7 cellular contexts compared by ENCODE assay signal in the genomic region with DNA sequence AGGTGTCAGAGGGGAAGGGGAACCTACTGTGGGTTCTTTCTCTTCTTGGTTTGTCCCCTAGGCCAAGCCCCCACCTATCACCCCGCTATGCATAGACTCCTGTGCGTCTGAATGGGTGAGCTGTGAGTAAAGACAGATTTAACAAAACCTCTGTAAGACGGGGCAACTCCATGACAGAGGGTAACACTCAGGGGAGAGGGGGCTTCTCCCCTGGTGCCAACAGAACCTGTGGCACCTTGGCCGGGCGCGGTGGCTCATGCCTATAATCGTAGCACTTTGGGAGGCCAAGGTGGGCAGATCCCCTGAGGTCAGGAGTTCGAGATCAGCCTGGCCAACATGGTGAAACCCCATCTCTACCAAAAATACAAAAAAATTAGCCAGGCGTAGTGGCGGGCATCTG. TPM values are rescaled to one million over a fixed set of nuclear protein-coding genes. Genes with fewer than 3 reads are reported as not detected.
"Had no signal": no experiment of that assay in that cellular context is flagged by ENCODE, and none has a peak within 500 bp of the region (broad histone marks: within the 10 kb centered on the region; RNA-seq: fewer than 3 reads in every experiment).

No MANE protein-coding gene starts in this region.

RNA-seq across cellular contexts. Expression of a gene that starts 6.2 kb away (rescaled TPM):
- total RNA-seq: LHCN-M2, MCF 10A, PC-9, RPMI7951, SJCRH30 had no signal

RNA-seq across cellular contexts. Expression of a gene that starts 47.0 kb away (rescaled TPM):
- total RNA-seq: LHCN-M2, MCF 10A, PC-9, Peyer's patch, Right ventricle myocardium inferior, RPMI7951, SJCRH30 had no signal
